Comparison of ENCODE assay signal across 1 cellular context in the genomic region with DNA sequence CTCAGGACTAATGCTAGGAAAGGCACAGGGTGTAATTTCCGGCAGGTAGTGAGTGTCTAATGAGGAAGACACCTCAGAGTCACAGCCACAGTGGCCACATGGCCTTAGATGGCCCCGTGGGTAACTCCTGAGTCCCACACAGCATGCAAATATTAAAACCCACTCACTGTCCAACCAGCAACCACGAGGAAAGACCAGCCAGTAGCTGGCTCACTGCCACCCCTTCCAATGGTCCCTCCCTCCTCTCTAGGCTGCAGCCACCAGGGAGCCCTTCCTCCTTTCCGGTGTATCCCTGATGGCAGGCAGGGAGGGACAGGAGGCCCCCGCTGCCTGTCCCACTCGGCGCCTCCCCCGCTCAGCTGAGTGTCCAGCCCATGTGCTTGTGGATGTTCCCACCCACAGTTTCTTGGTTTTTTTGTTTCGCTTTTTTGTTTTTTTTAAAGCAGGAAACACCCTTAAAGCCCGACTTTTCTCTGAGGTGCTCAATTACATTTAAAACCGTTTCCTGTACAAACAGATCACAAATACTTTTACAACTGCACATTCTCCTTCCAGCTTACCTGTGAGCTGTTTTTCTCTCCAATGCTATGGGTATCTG.
TF ChIP-seq lines count a peak whose summit lies in the region.

No MANE protein-coding gene starts in this region.

TF ChIP-seq in HEK293, 187 proteins besides CTCF, POLR2A, EP300 and RAD21 (continued from another document):
- TF ChIP-seq, protein P1, sequence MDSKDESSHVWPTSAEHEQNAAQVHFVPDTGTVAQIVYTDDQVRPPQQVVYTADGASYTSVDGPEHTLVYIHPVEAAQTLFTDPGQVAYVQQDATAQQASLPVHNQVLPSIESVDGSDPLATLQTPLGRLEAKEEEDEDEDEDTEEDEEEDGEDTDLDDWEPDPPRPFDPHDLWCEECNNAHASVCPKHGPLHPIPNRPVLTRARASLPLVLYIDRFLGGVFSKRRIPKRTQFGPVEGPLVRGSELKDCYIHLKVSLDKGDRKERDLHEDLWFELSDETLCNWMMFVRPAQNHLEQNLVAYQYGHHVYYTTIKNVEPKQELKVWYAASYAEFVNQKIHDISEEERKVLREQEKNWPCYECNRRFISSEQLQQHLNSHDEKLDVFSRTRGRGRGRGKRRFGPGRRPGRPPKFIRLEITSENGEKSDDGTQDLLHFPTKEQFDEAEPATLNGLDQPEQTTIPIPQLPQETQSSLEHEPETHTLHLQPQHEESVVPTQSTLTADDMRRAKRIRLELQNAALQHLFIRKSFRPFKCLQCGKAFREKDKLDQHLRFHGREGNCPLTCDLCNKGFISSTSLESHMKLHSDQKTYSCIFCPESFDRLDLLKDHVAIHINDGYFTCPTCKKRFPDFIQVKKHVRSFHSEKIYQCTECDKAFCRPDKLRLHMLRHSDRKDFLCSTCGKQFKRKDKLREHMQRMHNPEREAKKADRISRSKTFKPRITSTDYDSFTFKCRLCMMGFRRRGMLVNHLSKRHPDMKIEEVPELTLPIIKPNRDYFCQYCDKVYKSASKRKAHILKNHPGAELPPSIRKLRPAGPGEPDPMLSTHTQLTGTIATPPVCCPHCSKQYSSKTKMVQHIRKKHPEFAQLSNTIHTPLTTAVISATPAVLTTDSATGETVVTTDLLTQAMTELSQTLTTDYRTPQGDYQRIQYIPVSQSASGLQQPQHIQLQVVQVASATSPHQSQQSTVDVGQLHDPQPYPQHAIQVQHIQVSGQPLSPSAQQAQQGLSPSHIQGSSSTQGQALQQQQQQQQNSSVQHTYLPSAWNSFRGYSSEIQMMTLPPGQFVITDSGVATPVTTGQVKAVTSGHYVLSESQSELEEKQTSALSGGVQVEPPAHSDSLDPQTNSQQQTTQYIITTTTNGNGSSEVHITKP (tag by site-specific recombination; IDR thresholded peaks at IDR 0.05) = peak; percentile 79
- TF ChIP-seq ZNF600 (tag by site-specific recombination; IDR thresholded peaks at IDR 0.05) = peak; percentile 52
